28 cellular contexts compared by ENCODE assay signal in genomic region chr18:67875936-67876335, GRCh38.
A peak's percentile ranks its signal among the peaks of the same experiment; 100 is the strongest.
DNase-seq lines count a peak whose midpoint lies in the region; ATAC-seq and TF ChIP-seq lines count a peak whose summit lies in the region.
"Had no signal": no experiment of that assay in that cellular context is flagged by ENCODE, and none has a peak within 500 bp of the region (broad histone marks: within the 10 kb centered on the region; RNA-seq: fewer than 3 reads in every experiment).

No MANE protein-coding gene starts in this region.

- peak overlapping the region; percentile 27; the same call in 1 of the 2 replicates for H3K27ac ChIP-seq in PC-3 (ENCODE audit: low read length)
- no peak overlapping the region for H3K27ac ChIP-seq in testis
- H3K27ac ChIP-seq: BLaER1 treated with 17β-estradiol and CSF1 and Interleukin-3, amounts not matched to agents 10 nM and 100 nM; colonic mucosa; right lobe of liver; SK-N-MC; tibial artery had no signal

- H3K4me3 ChIP-seq in PC-3 (ENCODE audit: low read length), result no peak overlapping the region
- no peak overlapping the region for H3K4me3 ChIP-seq in fibroblast of mammary gland (ENCODE audit: control insufficient read depth, low read depth, low read length)
- no peak overlapping the region for H3K4me3 ChIP-seq in testis
- H3K4me3 ChIP-seq: BLaER1 treated with 17β-estradiol and CSF1 and Interleukin-3, amounts not matched to agents 10 nM and 100 nM; colonic mucosa; mucosa of descending colon; right lobe of liver; SK-N-MC; tibial artery had no signal

- no peaks in the 10 kb centered on the region for H3K36me3 ChIP-seq in PC-3 (ENCODE audit: low read depth, low read length)
- no peaks in the 10 kb centered on the region for H3K36me3 ChIP-seq in testis (ENCODE audit: low read depth, missing control alignments)
- H3K36me3 ChIP-seq: BLaER1 treated with 17β-estradiol and CSF1 and Interleukin-3, amounts not matched to agents 10 nM and 100 nM; colonic mucosa; right lobe of liver; tibial artery had no signal

- H3K9me3 ChIP-seq in PC-3 (ENCODE audit: low read length) (no peaks in the 10 kb centered on the region), testis (no peaks in the 10 kb centered on the region)
- H3K9me3 ChIP-seq: BLaER1 treated with 17β-estradiol and CSF1 and Interleukin-3, amounts not matched to agents 10 nM and 100 nM; colonic mucosa; mucosa of descending colon; right lobe of liver; tibial artery had no signal

- BruUV-seq in PC-3 (replicated peaks; lab: Mats Ljungman, UMichigan), result no TSS peak

- DNase-seq in DMS 273 (lab: John Stamatoyannopoulos, UW; ENCODE audit: unreplicated experiment), result peak; percentile 57
- peak; percentile 60 for DNase-seq in ELR (ENCODE audit: low read depth)
- DNase-seq in PC-3, result peak; percentile 77
- peak; percentile 15 for DNase-seq in fibroblast of mammary gland (ENCODE audit: low read depth)
- DNase-seq in testis, result no peak
- DNase-seq in RKO (ENCODE audit: low spot score), result no peak
- DNase-seq: activated CD4-positive, alpha-beta T cell treated with anti-CD3 and anti-CD28 coated beads for 4 hours; activated CD8-positive, alpha-beta memory T cell treated with anti-CD3 and anti-CD28 coated beads for 24 hours; activated gamma-delta T cell treated with Interleukin-2 at 50 U/mL for 16 hours; activated T-cell treated with anti-CD3 and anti-CD28 coated beads, Interleukin-2, amount 50 U/mL, for 1 hour; colonic mucosa; COR-L47; effector memory CD4-positive, alpha-beta T cell; KBM-7; left ventricle myocardium superior; mucosa of descending colon; NCI-H1930; NCI-H2227 treated with DMSO at 0.1 percent for 48 hours; right lobe of liver; stimulated activated CD4-positive, alpha-beta T cell treated with anti-CD3 and anti-CD28 coated beads, Interleukin-15, amount 100 ng/mL, for 24 hours; stimulated activated naive CD8-positive, alpha-beta T cell treated with anti-CD3 and anti-CD28 coated beads, Interleukin-15, amount 100 ng/mL, for 72 hours; T-helper 2 cell; tibial artery had no signal

- H3K79me2 ChIP-seq in PC-3 (ENCODE audit: low read length), result no peaks in the 10 kb centered on the region

- no peaks in the 10 kb centered on the region for H3K27me3 ChIP-seq in PC-3 (ENCODE audit: low read length)
- no peaks in the 10 kb centered on the region for H3K27me3 ChIP-seq in testis
- H3K27me3 ChIP-seq: BLaER1 treated with 17β-estradiol and CSF1 and Interleukin-3, amounts not matched to agents 10 nM and 100 nM; colonic mucosa; right lobe of liver; tibial artery had no signal

- 71 to 88% methylated on average over 1 of the region's 1 CpG for WGBS in testis, 2 donors

- no peaks in the 10 kb centered on the region for H4K20me1 ChIP-seq in PC-3 (ENCODE audit: low read length)
- H4K20me1 ChIP-seq: BLaER1 treated with 17β-estradiol and CSF1 and Interleukin-3, amounts not matched to agents 10 nM and 100 nM had no signal

- CTCF ChIA-PET in PC-3 (lab: Charles Lee), result interaction anchor here (0.6 kb wide), 1 partner anchor 165 kb away, joined by 3 read pairs; no protein-coding TSS in a partner anchor

- ATAC-seq in PC-3, result peak; percentile 66
- no peak for ATAC-seq in HG03280 (IDR thresholded peaks at IDR 0.05; ENCODE audit: unreplicated experiment)
- no peak for ATAC-seq in HG03469 (IDR thresholded peaks at IDR 0.05; ENCODE audit: unreplicated experiment)
- ATAC-seq: esophagus mucosa; left ventricle myocardium superior; mucosa of descending colon; right lobe of liver; stimulated activated naive CD8-positive, alpha-beta T cell treated with anti-CD3 and anti-CD28 coated beads, Interleukin-15, amount 100 ng/mL, for 72 hours had no signal

- H3K9me2 ChIP-seq in PC-3 (replicated peaks; ENCODE audit: low read length), result no peaks in the 10 kb centered on the region

- TF ChIP-seq CTCF in PC-3 (conservative IDR thresholded peaks at IDR 0.05; ENCODE audit: low read depth, low read length) (no peak), fibroblast of mammary gland (conservative IDR thresholded peaks at IDR 0.05; ENCODE audit: control insufficient read depth, insufficient read depth, low read depth, low read length) (no peak), testis (IDR thresholded peaks at IDR 0.05) (no peak)

- H3K4me1 ChIP-seq in PC-3 (ENCODE audit: insufficient read depth, low read length) (peaks cover 13% of the 10 kb centered on the region), testis (no peaks in the 10 kb centered on the region)
- H3K4me1 ChIP-seq: BLaER1 treated with 17β-estradiol and CSF1 and Interleukin-3, amounts not matched to agents 10 nM and 100 nM; colonic mucosa; right lobe of liver; tibial artery had no signal

- H2AFZ ChIP-seq in PC-3 (ENCODE audit: low read length), result no peak overlapping the region

- POLR2A ChIA-PET in PC-3 (lab: Charles Lee; ENCODE audit: unreplicated experiment), result no interaction called here

- TF ChIP-seq POLR2A in testis (IDR thresholded peaks at IDR 0.05), result no peak

- intact Hi-C loops in PC-3 (cut with micrococcal nuclease) (loop anchor here (10.0 kb wide), 1 partner anchor 859 kb away; no protein-coding TSS in a partner anchor), testis (cut with DNase I; ENCODE audit: low total_unique reads) (no loop called here)

- H3K9ac ChIP-seq in PC-3 (ENCODE audit: low read length), result no peak overlapping the region
- H3K9ac ChIP-seq: BLaER1 treated with 17β-estradiol and CSF1 and Interleukin-3, amounts not matched to agents 10 nM and 100 nM had no signal

- H3F3A ChIP-seq in PC-3 (ENCODE audit: low read length, unreplicated experiment), result no peaks in the 10 kb centered on the region

- peak overlapping the region; percentile 8 for H3K4me2 ChIP-seq in PC-3 (ENCODE audit: low read length)
- H3K4me2 ChIP-seq: BLaER1 treated with 17β-estradiol and CSF1 and Interleukin-3, amounts not matched to agents 10 nM and 100 nM had no signal

Comparison
In these comparisons a context has a peak if more than half of its experiments do, and no peak if none do; other contexts are left out.
1. DNase-seq: peak in DMS 273 (single experiment), ELR (single experiment), PC-3 (single experiment) and fibroblast of mammary gland (single experiment); none in testis (single experiment) and RKO (single experiment).